Comparison of ENCODE assay signal across 1 cellular context in genomic region chr9:136365775-136366223, GRCh38.
TF ChIP-seq lines count a peak whose summit lies in the region.

No MANE protein-coding gene starts in this region.

TF ChIP-seq in GM23338, 12 proteins besides CTCF, POLR2A, EP300 and RAD21:
- no peak for TF ChIP-seq ZNF331 (CRISPR knock-in tag; IDR thresholded peaks at IDR 0.05; ENCODE audit: low read depth)
- no peak for TF ChIP-seq ZNF462 (CRISPR knock-in tag; IDR thresholded peaks at IDR 0.05)
- TF ChIP-seq EZH2phosphoT487 (IDR thresholded peaks at IDR 0.05; ENCODE audit: unreplicated experiment): no peak
- no peak for TF ChIP-seq POLR2AphosphoS5 (IDR thresholded peaks at IDR 0.05; ENCODE audit: low read depth)
- TF ChIP-seq ZNF114 (CRISPR knock-in tag; IDR thresholded peaks at IDR 0.05): no peak
- no peak for TF ChIP-seq ETS1 (IDR thresholded peaks at IDR 0.05)
- no peak for TF ChIP-seq NANOG (IDR thresholded peaks at IDR 0.05; ENCODE audit: borderline replicate concordance)
- TF ChIP-seq CREB1 (CRISPR knock-in tag; IDR thresholded peaks at IDR 0.05; ENCODE audit: low read depth): no peak
